8 cellular contexts compared by ENCODE assay signal in genomic region chr9:137034709-137035506, GRCh38. TPM values are rescaled to one million over a fixed set of nuclear protein-coding genes. Genes with fewer than 3 reads are reported as not detected.
DNase-seq lines count a peak whose midpoint lies in the region; ATAC-seq and TF ChIP-seq lines count a peak whose summit lies in the region.

No MANE protein-coding gene starts in this region.

- no peaks in the 10 kb centered on the region for H4K20me1 ChIP-seq in KMS-11 (ENCODE audit: insufficient read depth)

- H3K4me2 ChIP-seq in KMS-11 = peak overlapping the region; percentile 74

- in situ Hi-C loops in ACHN (cut with HindIII; ENCODE audit: low pct_ligation_motif_present, low pct_unique_long_range_greater_than_20kb, low sequenced_read_pairs) = no loop called here

- H3K79me2 ChIP-seq in KMS-11 (ENCODE audit: insufficient read depth, low read depth) = no peaks in the 10 kb centered on the region

- no peaks in the 10 kb centered on the region for H3K9me3 Mint-ChIP-seq in activated T-cell treated with anti-CD3 and anti-CD28 coated beads, Interleukin-2, amount 50 U/mL, for 4 hours
- no peaks in the 10 kb centered on the region for H3K9me3 Mint-ChIP-seq in natural killer cell

- H3K27ac ChIP-seq in KMS-11 = no peak overlapping the region
- no peak overlapping the region for H3K27ac ChIP-seq in esophagus muscularis mucosa (replicated peaks in 1 of 4)

- no peak for TF ChIP-seq EP300 in esophagus muscularis mucosa (IDR thresholded peaks at IDR 0.05)

- H3K27me3 ChIP-seq in KMS-11 (ENCODE audit: insufficient read depth, low read depth) = peaks cover 36% of the 10 kb centered on the region
- peaks cover 0 to 8% (median 0%) of the 10 kb centered on the region in 4 donors for H3K27me3 ChIP-seq in esophagus muscularis mucosa

- TF ChIP-seq CTCF in KMS-11 (conservative IDR thresholded peaks at IDR 0.05; ENCODE audit: low read depth, low read length) (peak; percentile 86), esophagus muscularis mucosa (IDR thresholded peaks at IDR 0.05) (peak; percentile 88 to 94 (median 90)), natural killer cell (IDR thresholded peaks at IDR 0.05) (peak; percentile 94)

- H3K4me1 Mint-ChIP-seq in activated T-cell treated with anti-CD3 and anti-CD28 coated beads, Interleukin-2, amount 50 U/mL, for 4 hours (ENCODE audit: low read depth) = peaks cover 41% of the 10 kb centered on the region
- peaks cover 29 to 48% of the 10 kb centered on the region in 2 donors for H3K4me1 Mint-ChIP-seq in natural killer cell

- no peak overlapping the region for H3K4me3 ChIP-seq in KMS-11 (IDR thresholded peaks at IDR 0.05; ENCODE audit: insufficient read depth, low read depth, low read length)
- peak overlapping the region in 1 of 4 donors; percentile 25 for H3K4me3 ChIP-seq in esophagus muscularis mucosa

- H3K4me3 Mint-ChIP-seq in activated T-cell treated with anti-CD3 and anti-CD28 coated beads, Interleukin-2, amount 50 U/mL, for 4 hours = peak overlapping the region; percentile 66
- peak overlapping the region; percentile 81 for H3K4me3 Mint-ChIP-seq in natural killer cell

- H3K27me3 Mint-ChIP-seq in activated T-cell treated with anti-CD3 and anti-CD28 coated beads, Interleukin-2, amount 50 U/mL, for 4 hours (ENCODE audit: low read depth) = no peaks in the 10 kb centered on the region
- no peaks in the 10 kb centered on the region for H3K27me3 Mint-ChIP-seq in natural killer cell (ENCODE audit: low read depth in 2 of 2)

- H3K36me3 ChIP-seq in KMS-11 (ENCODE audit: insufficient read depth) = no peaks in the 10 kb centered on the region
- H3K36me3 ChIP-seq in esophagus muscularis mucosa = peaks cover 0 to 31% (median 27%) of the 10 kb centered on the region in 4 donors

- 21% methylated on average over 10 of the region's 24 CpGs for WGBS in esophagus muscularis mucosa

- no peaks in the 10 kb centered on the region for H3K9me3 ChIP-seq in esophagus muscularis mucosa

- H3K4me1 ChIP-seq in KMS-11 (ENCODE audit: low read depth, poor library complexity, severe bottlenecking) (peaks cover 28% of the 10 kb centered on the region), esophagus muscularis mucosa (peaks cover 9 to 17% (median 14%) of the 10 kb centered on the region in 4 donors)

- no peak for TF ChIP-seq POLR2A in esophagus muscularis mucosa (IDR thresholded peaks at IDR 0.05; ENCODE audit: low read depth)

- ATAC-seq in GM18868 (IDR thresholded peaks at IDR 0.05; ENCODE audit: unreplicated experiment) (peak; percentile 64), natural killer cell (peak; percentile 76 to 84 (median 81))
- ATAC-seq in activated T-cell treated with anti-CD3 and anti-CD28 coated beads, Interleukin-2, amount 50 U/mL, for 4 hours = peak; percentile 84 to 86

- H3K9ac ChIP-seq in KMS-11 = no peak overlapping the region

- intact Hi-C loops in esophagus muscularis mucosa (cut with DNase I) = loop anchor here (2.0 to 5.0 kb wide), 2 partner anchors 88 to 248 kb away; partner anchors contain the start of gene C8G
- intact Hi-C loops in natural killer cell (cut with micrococcal nuclease) = loop anchor here (1.0 to 2.0 kb wide), 4 partner anchors 36 to 247 kb away; partner anchors contain the start of gene AJM1

- H2AFZ ChIP-seq in KMS-11 (ENCODE audit: low read depth) = peak overlapping the region; percentile 76

- H3K27ac Mint-ChIP-seq in natural killer cell = peak overlapping the region; percentile 76 to 83

- DNase-seq in ACHN = peak; percentile 77
- DNase-seq in RKO (ENCODE audit: low spot score) = peak; percentile 95
- peak; percentile 85 for DNase-seq in activated T-cell treated with anti-CD3 and anti-CD28 coated beads, Interleukin-2, amount 50 U/mL, for 4 hours
- DNase-seq in esophagus muscularis mucosa (ENCODE audit: extremely low spot score) = no peak
- peak; percentile 83 for DNase-seq in natural killer cell
- peak; percentile 70 to 82 for DNase-seq in stimulated activated CD8-positive, alpha-beta memory T cell treated with anti-CD3 and anti-CD28 coated beads, Interleukin-7, amount 100 ng/mL, for 48 hours (ENCODE audit: extremely low read depth in 1 of 2, low read depth in 1 of 2)

- no peaks in the 10 kb centered on the region for H3K36me3 Mint-ChIP-seq in activated T-cell treated with anti-CD3 and anti-CD28 coated beads, Interleukin-2, amount 50 U/mL, for 4 hours (ENCODE audit: insufficient read depth)
- H3K36me3 Mint-ChIP-seq in natural killer cell = no peaks in the 10 kb centered on the region

RNA-seq across cellular contexts. Expression of gene FUT7, which starts 3.0 kb away (rescaled TPM):
- total RNA-seq in activated T-cell treated with anti-CD3 and anti-CD28 coated beads, Interleukin-2, amount 50 U/mL, for 4 hours = 1 to 10 TPM in 1 of 3 donors, under 1 TPM in 2; 0.74 to 2.4 (median 0.81) TPM
- total RNA-seq in esophagus muscularis mucosa = under 1 TPM in 2 of 4 donors, not detected in 2; 0.32 to 0.83 TPM
- total RNA-seq in natural killer cell = 1 to 10 TPM in 2 of 3 donors, under 1 TPM in 1; 0.99 to 5.1 (median 3.9) TPM

RNA-seq across cellular contexts. Expression of gene ABCA2, which starts 6.9 kb away (rescaled TPM):
- total RNA-seq in activated T-cell treated with anti-CD3 and anti-CD28 coated beads, Interleukin-2, amount 50 U/mL, for 4 hours = 10 to 100 TPM in 2 of 3 donors, 1 to 10 TPM in 1; 9.1 to 15.3 (median 14.3) TPM
- total RNA-seq in esophagus muscularis mucosa (10 to 100 TPM; 17.4 to 30.9 (median 21.6) TPM), natural killer cell (100 to 1,000 TPM; 356 to 416 (median 357) TPM)

RNA-seq across cellular contexts. Expression of gene NPDC1, which starts 11.1 kb away (rescaled TPM):
- 10 to 100 TPM; 15.1 to 33.0 (median 23.2) TPM for total RNA-seq in activated T-cell treated with anti-CD3 and anti-CD28 coated beads, Interleukin-2, amount 50 U/mL, for 4 hours
- 100 to 1,000 TPM in 2 of 4 donors, 10 to 100 TPM in 2; 45.3 to 119 (median 91.5) TPM for total RNA-seq in esophagus muscularis mucosa
- 1 to 10 TPM in 2 of 3 donors, under 1 TPM in 1; 0.87 to 5.6 (median 3.4) TPM for total RNA-seq in natural killer cell

RNA-seq across cellular contexts. Expression of gene ENTPD2, which starts 19.0 kb away (rescaled TPM):
- under 1 TPM in 1 of 3 donors, not detected in 2; 0.34 TPM for total RNA-seq in activated T-cell treated with anti-CD3 and anti-CD28 coated beads, Interleukin-2, amount 50 U/mL, for 4 hours
- 1 to 10 TPM in 2 of 4 donors, under 1 TPM in 2; 0.42 to 1.2 (median 1.0) TPM for total RNA-seq in esophagus muscularis mucosa
- not detected for total RNA-seq in natural killer cell

RNA-seq across cellular contexts. Expression of gene SAPCD2, which starts 35.4 kb away (rescaled TPM):
- total RNA-seq in activated T-cell treated with anti-CD3 and anti-CD28 coated beads, Interleukin-2, amount 50 U/mL, for 4 hours = 1 to 10 TPM; 3.6 to 5.5 (median 4.6) TPM
- total RNA-seq in esophagus muscularis mucosa (under 1 TPM in 3 of 4 donors, not detected in 1; 0.17 to 0.40 (median 0.26) TPM), natural killer cell (1 to 10 TPM in 2 of 3 donors, under 1 TPM in 1; 0.59 to 2.6 (median 1.0) TPM)

Comparison
In these comparisons a context has a peak if more than half of its experiments do, and no peak if none do; other contexts are left out.
1. RNA of gene ABCA2, which starts 6.9 kb away (total RNA-seq): 356 to 416 TPM in natural killer cell; 17.4 to 30.9 TPM in esophagus muscularis mucosa and 9.1 to 15.3 TPM in activated T-cell treated with anti-CD3 and anti-CD28 coated beads, Interleukin-2, amount 50 U/mL, for 4 hours; every median in the first group is over 10 times any median in the second.
2. Peak in every context shown above with its lines, with median percentiles within 50 percentile points of each other: ATAC-seq and CTCF ChIP-seq.